19 cellular contexts compared by ENCODE assay signal in the genomic region with DNA sequence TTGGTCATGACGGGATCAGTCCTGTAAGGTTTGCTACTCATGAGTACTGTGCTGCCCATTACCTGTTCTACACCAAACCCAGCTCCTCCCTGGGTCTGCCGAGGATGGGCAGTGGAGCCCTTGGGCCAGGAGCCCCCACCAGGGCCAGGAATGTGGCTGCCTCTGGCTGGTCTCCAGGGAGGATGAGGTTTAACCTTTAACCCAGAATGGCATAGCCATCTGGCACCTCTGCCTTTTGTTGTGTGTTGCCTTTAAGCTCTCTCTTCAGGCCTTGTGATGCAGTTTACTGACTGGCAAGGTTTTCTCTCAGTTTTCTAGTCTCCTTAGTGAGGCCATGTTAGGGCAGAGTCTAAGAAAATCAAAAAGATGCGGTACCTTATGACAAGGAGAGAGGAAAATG. TPM values are rescaled to one million over a fixed set of nuclear protein-coding genes. Genes with fewer than 3 reads are reported as not detected.
DNase-seq lines count a peak whose midpoint lies in the region; ATAC-seq and TF ChIP-seq lines count a peak whose summit lies in the region.
"Had no signal": no experiment of that assay in that cellular context is flagged by ENCODE, and none has a peak within 500 bp of the region (broad histone marks: within the 10 kb centered on the region; RNA-seq: fewer than 3 reads in every experiment).

No MANE protein-coding gene starts in this region.

- H3K27ac ChIP-seq in WERI-Rb-1: no peak overlapping the region
- peak overlapping the region; percentile 76 for H3K27ac ChIP-seq in lower lobe of right lung
- H3K27ac ChIP-seq in stomach: peak overlapping the region in 4 of 5 donors; percentile 4 to 69 (median 41)
- H3K27ac ChIP-seq: C4-2B, HL-60 had no signal

- 87 to 95% (median 89%) methylated on average over 3 of the region's 3 CpGs for WGBS in stomach, 5 donors

- H3K36me3 ChIP-seq in WERI-Rb-1 (no peaks in the 10 kb centered on the region), lower lobe of right lung (no peaks in the 10 kb centered on the region), stomach (no peaks in the 10 kb centered on the region)

- H3K4me1 ChIP-seq in lower lobe of right lung (peaks cover 48% of the 10 kb centered on the region), stomach (peaks cover 0 to 27% (median 2%) of the 10 kb centered on the region in 4 donors)

- H3K27me3 ChIP-seq in WERI-Rb-1 (ENCODE audit: insufficient read depth, low read depth, severe bottlenecking): no peaks in the 10 kb centered on the region
- H3K27me3 ChIP-seq in lower lobe of right lung (ENCODE audit: low read depth): no peaks in the 10 kb centered on the region
- no peaks in the 10 kb centered on the region for H3K27me3 ChIP-seq in stomach

- H3K9me3 ChIP-seq in WERI-Rb-1 (ENCODE audit: severe bottlenecking): no peaks in the 10 kb centered on the region
- H3K9me3 ChIP-seq in lower lobe of right lung: no peaks in the 10 kb centered on the region
- H3K9me3 ChIP-seq in stomach: no peaks in the 10 kb centered on the region

- DNase-seq in NCI-H2171 treated with DMSO at 0.1 percent for 48 hours (lab: John Stamatoyannopoulos, UW): peak; percentile 52
- DNase-seq in NCI-H2171 (lab: John Stamatoyannopoulos, UW): no peak
- peak; percentile 22 for DNase-seq in WERI-Rb-1
- no peak for DNase-seq in lower lobe of right lung
- no peak for DNase-seq in stomach
- no peak for DNase-seq in NCI-H2029 (lab: John Stamatoyannopoulos, UW)
- DNase-seq in D341Med (ENCODE audit: low spot score): no peak
- DNase-seq in HPDE6-E6E7 (ENCODE audit: extremely low spot score): no peak
- DNase-seq: 8988T, H9, head of caudate nucleus, NCI-H1092, NCI-H2107, NCI-H748 treated with DMSO at 0.1 percent for 48 hours, small intestine had no signal

- no peak for TF ChIP-seq POLR2A in stomach (IDR thresholded peaks at IDR 0.05)

- H3K4me3 ChIP-seq in WERI-Rb-1 (ENCODE audit: low read depth, low read length): no peak overlapping the region
- H3K4me3 ChIP-seq in lower lobe of right lung: no peak overlapping the region
- H3K4me3 ChIP-seq in stomach: no peak overlapping the region
- H3K4me3 ChIP-seq: K562 had no signal

- no peak for TF ChIP-seq CTCF in WERI-Rb-1 (IDR thresholded peaks at IDR 0.05; ENCODE audit: low read depth, low read length)
- no peak for TF ChIP-seq CTCF in lower lobe of right lung (IDR thresholded peaks at IDR 0.05)
- TF ChIP-seq CTCF in stomach (IDR thresholded peaks at IDR 0.05): no peak

- intact Hi-C loops in lower lobe of right lung (cut with DNase I) (no loop called here), stomach (cut with DNase I; ENCODE audit: low total_unique reads) (no loop called here)

- no peak for ATAC-seq in lower lobe of right lung
- ATAC-seq: K562, Panc1 had no signal

- TF ChIP-seq EP300 in stomach (IDR thresholded peaks at IDR 0.05): no peak

RNA-seq across cellular contexts. Expression of a gene that starts 38.6 kb away (rescaled TPM):
- 45.5 TPM for total RNA-seq in lower lobe of right lung
- total RNA-seq in stomach: 100 to 1,000 TPM in 1 of 5 donors, 10 to 100 TPM in 3, 1 to 10 TPM in 1; 6.4 to 240 (median 37.5) TPM
- 1 to 10 TPM; 2.5 to 6.8 (median 4.1) TPM for polyA plus RNA-seq in stomach
- polyA plus RNA-seq: K562 had no signal

Comparison
In these comparisons a context has a peak if more than half of its experiments do, and no peak if none do; other contexts are left out.
1. DNase-seq: peak in NCI-H2171 treated with DMSO at 0.1 percent for 48 hours (single experiment) and WERI-Rb-1 (single experiment); none in NCI-H2171 (single experiment), lower lobe of right lung (single experiment), stomach (single experiment), NCI-H2029 (single experiment), D341Med (single experiment) and HPDE6-E6E7 (single experiment).